In genomic region chr16:29114476-29115012, GRCh38 we compare ENCODE assay signal across 12 cellular contexts.
A peak's percentile ranks its signal among the peaks of the same experiment; 100 is the strongest.
DNase-seq lines count a peak whose midpoint lies in the region; ATAC-seq, FAIRE-seq and TF ChIP-seq lines count a peak whose summit lies in the region.
"Had no signal": no experiment of that assay in that cellular context is flagged by ENCODE, and none has a peak within 500 bp of the region (broad histone marks: within the 10 kb centered on the region; RNA-seq: fewer than 3 reads in every experiment).

No MANE protein-coding gene starts in this region.

- H3K4me3 ChIP-seq in H1 (ENCODE audit: extremely low read depth in 1 of 4, insufficient read depth in 2 of 4, low read depth in 3 of 4, low read length in 4 of 4) (no peak overlapping the region), spleen (no peak overlapping the region), PC-9 (no peak overlapping the region)

- H2BK120ac ChIP-seq in H1 (replicated peaks; ENCODE audit: low read depth, low read length) = no peak overlapping the region

- CTCF ChIA-PET in H1 (lab: Charles Lee; ENCODE audit: partially characterized antibody) (interaction anchor here (1.3 kb wide), 1 partner anchor 67 kb away, joined by 3 read pairs; no protein-coding TSS in a partner anchor), PC-9 (lab: Charles Lee) (no interaction called here)

- H3K9me3 Mint-ChIP-seq in stimulated activated naive CD8-positive, alpha-beta T cell treated with anti-CD3 and anti-CD28 coated beads, Interleukin-15, Interleukin-2, amounts not matched to agents 100 ng/mL and 50 ng/mL, for 24 hours = no peaks in the 10 kb centered on the region
- no peaks in the 10 kb centered on the region for H3K9me3 Mint-ChIP-seq in natural killer cell

- no peak overlapping the region; the same call in 1 of the 2 replicates for H2AK5ac ChIP-seq in H1 (ENCODE audit: low read depth, low read length)

- intact Hi-C loops in natural killer cell (cut with micrococcal nuclease) = loop anchor here (10.0 kb wide), 1 partner anchor 510 kb away; no protein-coding TSS in a partner anchor
- intact Hi-C loops in spleen (cut with DNase I; ENCODE audit: low total_unique reads) = no loop called here
- intact Hi-C loops in PC-9 (cut with micrococcal nuclease; ENCODE audit: unreplicated experiment) = loop anchor here (5.0 kb wide), 1 partner anchor 113 kb away; no protein-coding TSS in a partner anchor

- TF ChIP-seq POLR2A in H1 (IDR thresholded peaks at IDR 0.05; ENCODE audit: control extremely low read depth in 1 of 2, low read depth in 2 of 2, low read length in 2 of 2) = no peak
- no peak for TF ChIP-seq POLR2A in spleen (IDR thresholded peaks at IDR 0.05)

- H3K4me3 Mint-ChIP-seq in stimulated activated naive CD8-positive, alpha-beta T cell treated with anti-CD3 and anti-CD28 coated beads, Interleukin-15, Interleukin-2, amounts not matched to agents 100 ng/mL and 50 ng/mL, for 24 hours = no peak overlapping the region
- H3K4me3 Mint-ChIP-seq in natural killer cell = peak overlapping the region; percentile 87

- 85% methylated on average over 8 of the region's 8 CpGs; no CpG with 5 or more reads in 1 of the 2 experiments for WGBS in H1 (ENCODE audit: extremely low coverage in 1 of 2, insufficient coverage in 1 of 2, insufficient read length in 1 of 2, insufficient replicate concordance in 2 of 2, low coverage in 1 of 2, low lambda C conversion rate in 2 of 2, missing lambda C conversion rate in 1 of 2), 2 experiments
- WGBS in spleen, 5 donors = 90 to 97% (median 92%) methylated on average over 8 of the region's 8 CpGs

- H2BK15ac ChIP-seq in H1 (ENCODE audit: low read length) = no peak overlapping the region; the same call in 1 of the 2 replicates

- H3K56ac ChIP-seq in H1 (replicated peaks; ENCODE audit: insufficient read length, low read depth, low read length) = no peak overlapping the region

- no peak for TF ChIP-seq RAD21 in H1 (IDR thresholded peaks at IDR 0.05 in 1 of 2, conservative IDR thresholded peaks at IDR 0.05 in 1 of 2; ENCODE audit: low read depth in 2 of 2, low read length in 2 of 2)

- H4K8ac ChIP-seq in H1 (ENCODE audit: extremely low read depth, insufficient read depth, low read length) = 0 out of 2 replicates have a peak overlapping the region, but pooled peaks have one; percentile 21

- H3K36me3 Mint-ChIP-seq in stimulated activated naive CD8-positive, alpha-beta T cell treated with anti-CD3 and anti-CD28 coated beads, Interleukin-15, Interleukin-2, amounts not matched to agents 100 ng/mL and 50 ng/mL, for 24 hours (ENCODE audit: low read depth) = peaks cover 60% of the 10 kb centered on the region
- H3K36me3 Mint-ChIP-seq in natural killer cell = no peaks in the 10 kb centered on the region

- H4K5ac ChIP-seq in H1 (ENCODE audit: insufficient read length, low read depth, low read length) = no peak overlapping the region

- no peak overlapping the region for H2BK5ac ChIP-seq in H1 (ENCODE audit: low read depth, low read length)

- no peak overlapping the region for H3K4me2 ChIP-seq in H1 (ENCODE audit: insufficient read depth in 1 of 2, low read depth in 2 of 2, low read length in 2 of 2)
- no peak overlapping the region for H3K4me2 ChIP-seq in PC-9

- H3F3A ChIP-seq in PC-9 (ENCODE audit: insufficient read depth, low read depth) = no peaks in the 10 kb centered on the region

- POLR2A ChIA-PET in H1 (lab: Charles Lee; ENCODE audit: partially characterized antibody) = no interaction called here
- POLR2A ChIA-PET in PC-9 (lab: Charles Lee; ENCODE audit: unreplicated experiment) = no interaction called here

- H3K27me3 ChIP-seq in H1 (replicated peaks in 1 of 4; ENCODE audit: control insufficient read depth in 3 of 4, extremely low read depth in 1 of 4, insufficient read depth in 3 of 4, low read length in 3 of 4) = no peaks in the 10 kb centered on the region; a peak in 1 of 7 replicates
- H3K27me3 ChIP-seq in spleen (replicated peaks in 1 of 7) = no peaks in the 10 kb centered on the region
- H3K27me3 ChIP-seq in PC-9 (ENCODE audit: insufficient read depth, low read depth) = no peaks in the 10 kb centered on the region

- no peaks in the 10 kb centered on the region for H3K27me3 Mint-ChIP-seq in stimulated activated naive CD8-positive, alpha-beta T cell treated with anti-CD3 and anti-CD28 coated beads, Interleukin-15, Interleukin-2, amounts not matched to agents 100 ng/mL and 50 ng/mL, for 24 hours
- no peaks in the 10 kb centered on the region for H3K27me3 Mint-ChIP-seq in natural killer cell (ENCODE audit: low read depth in 2 of 2)

- peak overlapping the region; percentile 90 for H3K27ac Mint-ChIP-seq in stimulated activated naive CD8-positive, alpha-beta T cell treated with anti-CD3 and anti-CD28 coated beads, Interleukin-15, Interleukin-2, amounts not matched to agents 100 ng/mL and 50 ng/mL, for 24 hours
- peak overlapping the region; percentile 98 for H3K27ac Mint-ChIP-seq in natural killer cell

- H3K9me2 ChIP-seq in PC-9 (ENCODE audit: insufficient read depth) = no peaks in the 10 kb centered on the region

- FAIRE-seq in H1 (lab: Jason Lieb, UNC) = no peak

- no peak for DNase-seq in stimulated activated naive CD8-positive, alpha-beta T cell treated with anti-CD3 and anti-CD28 coated beads, Interleukin-15, Interleukin-2, amounts not matched to agents 100 U/mL and 50 U/mL, for 24 hours
- DNase-seq in H1 (ENCODE audit: low read depth in 1 of 2, low spot score in 2 of 2) (no peak), natural killer cell (no peak), AG08396 (ENCODE audit: low spot score) (no peak), NAMALWA (ENCODE audit: low spot score) (no peak), spleen (no peak), PC-9 (no peak)
- DNase-seq: activated naive CD4-positive, alpha-beta T cell treated with Interleukin-2 at 50 U/mL for 16 hours; GDM1; NCI-H2029; NK-92 treated with Interleukin-12 subunit alpha and Interleukin-12 subunit beta, amount 100 ng/mL, for 24 hours had no signal

- H3K9me3 ChIP-seq in H1 (ENCODE audit: insufficient read depth in 2 of 2, low read depth in 1 of 2, low read length in 1 of 2) = no peaks in the 10 kb centered on the region
- H3K9me3 ChIP-seq in spleen = no peaks in the 10 kb centered on the region
- no peaks in the 10 kb centered on the region for H3K9me3 ChIP-seq in PC-9 (ENCODE audit: insufficient read depth, low read depth)

- H3K23me2 ChIP-seq in H1 (ENCODE audit: low read depth, low read length) = no peaks in the 10 kb centered on the region

- TF ChIP-seq CTCF in H1 (IDR thresholded peaks at IDR 0.05; ENCODE audit: control extremely low read depth in 1 of 3, insufficient read depth in 1 of 3, low read depth in 1 of 3, low read length in 3 of 3) = no peak
- no peak for TF ChIP-seq CTCF in natural killer cell (IDR thresholded peaks at IDR 0.05)
- TF ChIP-seq CTCF in spleen (IDR thresholded peaks at IDR 0.05 in 8 of 11, conservative IDR thresholded peaks at IDR 0.05 in 3 of 11) = no peak
- no peak for TF ChIP-seq CTCF in PC-9 (conservative IDR thresholded peaks at IDR 0.05)

- BruUV-seq in PC-9 (replicated peaks; lab: Mats Ljungman, UMichigan) = no TSS peak

- no peaks in the 10 kb centered on the region for H3K36me3 ChIP-seq in H1 (ENCODE audit: control insufficient read depth in 2 of 4, insufficient read depth in 4 of 4, low read length in 3 of 4)
- H3K36me3 ChIP-seq in spleen = peaks cover 0 to 78% (median 16%) of the 10 kb centered on the region in 6 donors
- no peaks in the 10 kb centered on the region for H3K36me3 ChIP-seq in PC-9 (ENCODE audit: low read depth)

- no peak overlapping the region for H3K9ac ChIP-seq in H1 (replicated peaks in 1 of 4; ENCODE audit: extremely low read depth in 1 of 4, low read depth in 3 of 4, low read length in 3 of 4)

- H3K79me2 ChIP-seq in H1 (ENCODE audit: control insufficient read depth in 1 of 2, insufficient read depth in 2 of 2, low read length in 2 of 2) (no peaks in the 10 kb centered on the region), PC-9 (ENCODE audit: low read depth) (no peaks in the 10 kb centered on the region)

- TF ChIP-seq EP300 in H1 (IDR thresholded peaks at IDR 0.05; ENCODE audit: borderline replicate concordance in 1 of 2, low read depth in 2 of 2, low read length in 2 of 2) = no peak

- no peaks in the 10 kb centered on the region for H3K79me1 ChIP-seq in H1 (ENCODE audit: low read depth, low read length)

- no peak overlapping the region for H2AFZ ChIP-seq in H1 (ENCODE audit: low read length)
- no peak overlapping the region for H2AFZ ChIP-seq in PC-9

- H3K4me1 ChIP-seq in H1 (replicated peaks in 1 of 4; ENCODE audit: control insufficient read depth in 3 of 4, insufficient read depth in 4 of 4, low read length in 3 of 4) (peaks cover 0 to 3% (median 2%) of the 10 kb centered on the region in 4 experiments; a peak in 2 of 7 replicates), spleen (peaks cover 0 to 50% (median 14%) of the 10 kb centered on the region in 6 donors), PC-9 (replicated peaks; ENCODE audit: insufficient read depth) (peaks cover 3% of the 10 kb centered on the region; the same call in 1 of the 2 replicates)

- H4K91ac ChIP-seq in H1 (replicated peaks; ENCODE audit: insufficient read length, low read length) = no peak overlapping the region

- no peaks in the 10 kb centered on the region for H4K20me1 ChIP-seq in H1 (replicated peaks in 1 of 2; ENCODE audit: control insufficient read depth in 1 of 2, insufficient read depth in 2 of 2, low read length in 2 of 2)
- H4K20me1 ChIP-seq in PC-9 (ENCODE audit: insufficient read depth) = no peaks in the 10 kb centered on the region

- no peak overlapping the region for H3K18ac ChIP-seq in H1 (ENCODE audit: extremely low read depth, low read length)

- H3K4ac ChIP-seq in H1 (replicated peaks; ENCODE audit: insufficient read length, low read depth, low read length) = no peak overlapping the region

- H3K27ac ChIP-seq in H1 (ENCODE audit: low read depth, low read length) (no peak overlapping the region), spleen (peak overlapping the region in 4 of 8 donors; percentile 47 to 74 (median 64)), PC-9 (no peak overlapping the region)

- H3K23ac ChIP-seq in H1 (ENCODE audit: insufficient read length) = no peak overlapping the region

- no peak overlapping the region for H2BK20ac ChIP-seq in H1 (ENCODE audit: low read length)

- ATAC-seq in stimulated activated naive CD8-positive, alpha-beta T cell treated with anti-CD3 and anti-CD28 coated beads, Interleukin-15, Interleukin-2, amounts not matched to agents 100 U/mL and 50 U/mL, for 24 hours = no peak
- ATAC-seq in natural killer cell = no peak

- H3K14ac ChIP-seq in H1 (ENCODE audit: insufficient read length) = no peak overlapping the region

- H3K4me1 Mint-ChIP-seq in stimulated activated naive CD8-positive, alpha-beta T cell treated with anti-CD3 and anti-CD28 coated beads, Interleukin-15, Interleukin-2, amounts not matched to agents 100 ng/mL and 50 ng/mL, for 24 hours (ENCODE audit: low read depth) = peaks cover 67% of the 10 kb centered on the region
- peaks cover 80 to 83% of the 10 kb centered on the region in 2 donors for H3K4me1 Mint-ChIP-seq in natural killer cell

- H2BK12ac ChIP-seq in H1 (ENCODE audit: low read depth, low read length) = peak overlapping the region; percentile 68; the same call in 1 of the 2 replicates

TF ChIP-seq in H1, 55 proteins besides CTCF, POLR2A, EP300 and RAD21 (continues in another document):
- TF ChIP-seq TBP (IDR thresholded peaks at IDR 0.05; ENCODE audit: low read depth, low read length) (no peak), MAFK (IDR thresholded peaks at IDR 0.05; ENCODE audit: low read depth, low read length) (no peak), KDM1A (IDR thresholded peaks at IDR 0.05; ENCODE audit: borderline replicate concordance, low read length) (no peak)
